ENCODE assay signal across 17 cellular contexts in the genomic region with DNA sequence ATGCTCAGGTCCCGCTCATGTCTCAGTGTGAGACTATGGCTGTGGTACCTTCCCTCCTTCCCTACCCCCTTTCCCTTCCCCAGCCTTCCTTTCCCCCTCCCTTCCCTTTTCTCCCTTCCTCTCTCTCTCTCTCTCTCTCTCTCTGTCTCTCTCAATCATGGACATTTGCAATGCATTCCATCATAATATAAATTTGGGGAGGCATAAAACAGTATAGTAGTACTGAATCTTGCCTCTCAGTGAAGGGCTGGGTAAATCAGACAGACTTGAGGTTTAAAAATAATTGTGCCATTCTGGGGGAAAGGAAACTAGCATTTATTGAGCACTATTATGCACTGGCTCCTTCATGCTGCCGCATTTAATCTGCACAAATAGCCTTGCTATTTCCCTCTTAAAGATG. TPM values are rescaled to one million over a fixed set of nuclear protein-coding genes. Genes with fewer than 3 reads are reported as not detected.
DNase-seq lines count a peak whose midpoint lies in the region; ATAC-seq and TF ChIP-seq lines count a peak whose summit lies in the region.
"Had no signal": no experiment of that assay in that cellular context is flagged by ENCODE, and none has a peak within 500 bp of the region (broad histone marks: within the 10 kb centered on the region; RNA-seq: fewer than 3 reads in every experiment).

No MANE protein-coding gene starts in this region.

- CTCF ChIA-PET in HEK293 (lab: Yijun Ruan, JAX), result interaction anchor here (1.1 kb wide), 1 partner anchor 20 kb away, joined by 3 read pairs; no protein-coding TSS in a partner anchor

- peaks cover 11% of the 10 kb centered on the region for H3K36me3 Mint-ChIP-seq in CD4-positive, CD25-positive, alpha-beta regulatory T cell
- peaks cover 48% of the 10 kb centered on the region for H3K36me3 Mint-ChIP-seq in endodermal cell (ENCODE audit: low read depth)

- POLR2A ChIA-PET in HEK293 (lab: Yijun Ruan, JAX), result interaction anchor here (0.6 kb wide), 1 partner anchor 220 kb away, joined by 5 read pairs; no protein-coding TSS in a partner anchor

- no peak for DNase-seq in CD4-positive, CD25-positive, alpha-beta regulatory T cell
- DNase-seq in endodermal cell, result no peak
- no peak for DNase-seq in GM23248
- DNase-seq in A172 (ENCODE audit: low spot score), result no peak
- no peak for DNase-seq in NCI-H1436 (lab: John Stamatoyannopoulos, UW)
- DNase-seq: AML-193, DMS153, DMS79, GF-D8, GOT3, H7 had no signal

- H3K9me2 ChIP-seq in GM23248 (ENCODE audit: insufficient read depth), result no peaks in the 10 kb centered on the region

- peaks cover 21% of the 10 kb centered on the region for H3K79me2 ChIP-seq in GM23248 (ENCODE audit: insufficient read depth)

- peak overlapping the region in 2 of 4 donors; percentile 24 to 54 for H3K4me3 Mint-ChIP-seq in CD4-positive, CD25-positive, alpha-beta regulatory T cell
- no peak overlapping the region for H3K4me3 Mint-ChIP-seq in endodermal cell

- in situ Hi-C loops in GM23248 (cut with MboI), result loop anchor here (25.0 kb wide), 1 partner anchor 1859 kb away; no protein-coding TSS in a partner anchor

- H3K36me3 ChIP-seq in BLaER1 (peaks cover 69% of the 10 kb centered on the region), HEK293 (ENCODE audit: control insufficient read depth in 2 of 2, insufficient read depth in 1 of 2, low read length in 2 of 2) (peaks cover 21 to 63% of the 10 kb centered on the region in 2 experiments), endodermal cell (ENCODE audit: control insufficient read depth, insufficient read depth, low read length) (peaks cover 58% of the 10 kb centered on the region), GM23248 (ENCODE audit: low read depth) (0 out of 2 replicates have a peak, but pooled peaks cover 3% of the 10 kb centered on the region)
- H3K36me3 ChIP-seq in CD4-positive, CD25-positive, alpha-beta regulatory T cell (ENCODE audit: control insufficient read depth, insufficient read depth, low read length), result peaks cover 8% of the 10 kb centered on the region

- no peak for ATAC-seq in CD4-positive, CD25-positive, alpha-beta regulatory T cell (ENCODE audit: low read depth in 2 of 2)
- ATAC-seq: A549, HCT116 had no signal

- H3K4me3 ChIP-seq in BLaER1 (no peak overlapping the region), HEK293 (ENCODE audit: low read depth, low read length) (no peak overlapping the region), endodermal cell (ENCODE audit: low read length) (peak overlapping the region; percentile 28), GM23248 (no peak overlapping the region)
- H3K4me3 ChIP-seq in CD4-positive, CD25-positive, alpha-beta regulatory T cell (ENCODE audit: low read depth, low read length), result no peak overlapping the region
- H3K4me3 ChIP-seq: A549 had no signal

- no peaks in the 10 kb centered on the region for H3K9me3 Mint-ChIP-seq in CD4-positive, CD25-positive, alpha-beta regulatory T cell
- no peaks in the 10 kb centered on the region for H3K9me3 Mint-ChIP-seq in endodermal cell

- H3K9ac ChIP-seq in BLaER1 (0 out of 2 replicates have a peak overlapping the region, but pooled peaks have one; percentile 19), endodermal cell (ENCODE audit: extremely low read depth, low read length, poor library complexity, severe bottlenecking) (no peak overlapping the region), GM23248 (no peak overlapping the region)
- H3K9ac ChIP-seq: KMS-11 had no signal

- peak overlapping the region in 2 of 3 donors; percentile 47 to 80 for H3K27ac Mint-ChIP-seq in CD4-positive, CD25-positive, alpha-beta regulatory T cell
- H3K27ac Mint-ChIP-seq in endodermal cell, result no peak overlapping the region

- peaks cover 10% of the 10 kb centered on the region; the same call in 1 of the 2 replicates for H3F3A ChIP-seq in GM23248 (ENCODE audit: insufficient read depth)

- H3K27me3 ChIP-seq in BLaER1 (no peaks in the 10 kb centered on the region), endodermal cell (ENCODE audit: control insufficient read depth, insufficient read depth, low read length, poor library complexity, severe bottlenecking) (no peaks in the 10 kb centered on the region), GM23248 (replicated peaks; ENCODE audit: insufficient read depth) (no peaks in the 10 kb centered on the region)
- H3K27me3 ChIP-seq in CD4-positive, CD25-positive, alpha-beta regulatory T cell (ENCODE audit: control insufficient read depth, insufficient read depth, low read length), result no peaks in the 10 kb centered on the region

- 98 to 100% methylated on average over 2 of the region's 2 CpGs for WGBS in endodermal cell (ENCODE audit: insufficient coverage in 1 of 2, insufficient read length in 1 of 2), 2 experiments
- 96 to 98% methylated on average over 2 of the region's 2 CpGs for WGBS in GM23248 (ENCODE audit: low coverage in 1 of 2, low lambda C conversion rate in 2 of 2, missing lambda C conversion rate in 2 of 2), 2 experiments

- H3K4me1 ChIP-seq in BLaER1, result peaks cover 19% of the 10 kb centered on the region
- H3K4me1 ChIP-seq in CD4-positive, CD25-positive, alpha-beta regulatory T cell (ENCODE audit: control insufficient read depth, insufficient read depth, low read length, poor library complexity, severe bottlenecking), result peaks cover 16% of the 10 kb centered on the region
- no peaks in the 10 kb centered on the region for H3K4me1 ChIP-seq in HEK293 (ENCODE audit: control insufficient read depth, insufficient read depth, low read length)
- no peaks in the 10 kb centered on the region for H3K4me1 ChIP-seq in endodermal cell (ENCODE audit: control insufficient read depth, insufficient read depth, low read length)
- peaks cover 12% of the 10 kb centered on the region; the same call in 1 of the 2 replicates for H3K4me1 ChIP-seq in GM23248 (ENCODE audit: insufficient read depth)

- H3K27me3 Mint-ChIP-seq in CD4-positive, CD25-positive, alpha-beta regulatory T cell, result peaks cover 5% of the 10 kb centered on the region
- no peaks in the 10 kb centered on the region for H3K27me3 Mint-ChIP-seq in endodermal cell (ENCODE audit: insufficient read depth)

- H3K4me1 Mint-ChIP-seq in CD4-positive, CD25-positive, alpha-beta regulatory T cell, result peaks cover 15 to 33% (median 23%) of the 10 kb centered on the region in 4 donors
- H3K4me1 Mint-ChIP-seq in endodermal cell, result peaks cover 11% of the 10 kb centered on the region

- no peak for TF ChIP-seq CTCF in HEK293 (tag by site-specific recombination; IDR thresholded peaks at IDR 0.05)
- TF ChIP-seq CTCF in endodermal cell (conservative IDR thresholded peaks at IDR 0.05), result no peak

- H2AFZ ChIP-seq in GM23248, result no peak overlapping the region

- H3K27ac ChIP-seq in BLaER1 (no peak overlapping the region), HEK293 (ENCODE audit: extremely low read depth, low read depth, low read length) (no peak overlapping the region), endodermal cell (ENCODE audit: low read depth, low read length) (no peak overlapping the region), GM23248 (no peak overlapping the region)
- no peak overlapping the region for H3K27ac ChIP-seq in CD4-positive, CD25-positive, alpha-beta regulatory T cell (ENCODE audit: insufficient read depth, low read length, poor library complexity, severe bottlenecking)
- H3K27ac ChIP-seq: A549, KMS-11 had no signal

- H3K9me3 ChIP-seq in BLaER1, result peaks cover 11% of the 10 kb centered on the region
- H3K9me3 ChIP-seq in CD4-positive, CD25-positive, alpha-beta regulatory T cell (ENCODE audit: control insufficient read depth in 2 of 2, low read length in 2 of 2), result no peaks in the 10 kb centered on the region
- H3K9me3 ChIP-seq in HEK293 (ENCODE audit: control insufficient read depth, insufficient read depth, low read depth, low read length), result no peaks in the 10 kb centered on the region
- H3K9me3 ChIP-seq in endodermal cell (ENCODE audit: control insufficient read depth, low read length), result peaks cover 6% of the 10 kb centered on the region
- H3K9me3 ChIP-seq in GM23248 (ENCODE audit: low read depth), result no peaks in the 10 kb centered on the region

- H3K4me2 ChIP-seq in BLaER1, result no peak overlapping the region
- no peak overlapping the region for H3K4me2 ChIP-seq in GM23248 (ENCODE audit: unreplicated experiment)
- H3K4me2 ChIP-seq: A549, KMS-11 had no signal

- H4K20me1 ChIP-seq in BLaER1, result peaks cover 26% of the 10 kb centered on the region
- H4K20me1 ChIP-seq in GM23248 (ENCODE audit: insufficient read depth), result no peaks in the 10 kb centered on the region

TF ChIP-seq in HEK293, 187 proteins besides CTCF, POLR2A, EP300 and RAD21:
- TF ChIP-seq ZNF692 (tag by site-specific recombination; IDR thresholded peaks at IDR 0.05) (no peak), PRDM1 (tag by site-specific recombination; IDR thresholded peaks at IDR 0.05) (0 out of 2 replicates have a peak, but pooled peaks have one; percentile 38)

RNA-seq across cellular contexts. Expression of gene ZKSCAN2, which starts 4.3 kb away (rescaled TPM):
- total RNA-seq in CD4-positive, CD25-positive, alpha-beta regulatory T cell, result 5.6 TPM
- polyA plus RNA-seq in CD4-positive, CD25-positive, alpha-beta regulatory T cell, result 1 to 10 TPM in 3 of 4 donors, under 1 TPM in 1; 0.96 to 1.9 (median 1.5) TPM
- 10 to 100 TPM; 19.2 to 19.6 TPM for total RNA-seq in endodermal cell
- 12.0 TPM for polyA plus RNA-seq in endodermal cell (2013, experiment 1 of 2)
- polyA plus RNA-seq in endodermal cell (2013, experiment 2 of 2), result 11.8 TPM
- total RNA-seq in GM23248 (2014; rRNA removed; shearing (Covaris generic)), result 1.4 and 2.3 TPM in 2 replicates
- 1.0 and 1.2 TPM in 2 replicates for polyA plus RNA-seq in GM23248 (2016; fragmentation: Nextera tagmentation; extraction: Ambion mirVana)
- total RNA-seq in A172 (2014; rRNA removed; shearing (Covaris generic)), result 2.7 and 4.3 TPM in 2 replicates

RNA-seq across cellular contexts. Expression of gene AQP8, which starts 36.6 kb away (rescaled TPM):
- not detected for total RNA-seq in CD4-positive, CD25-positive, alpha-beta regulatory T cell
- polyA plus RNA-seq in CD4-positive, CD25-positive, alpha-beta regulatory T cell, result not detected
- under 1 TPM in 1 of 2 donors, not detected in 1; 0.27 TPM for total RNA-seq in endodermal cell
- polyA plus RNA-seq in endodermal cell (2013, experiment 1 of 2), result not detected
- polyA plus RNA-seq in endodermal cell (2013, experiment 2 of 2), result not detected
- not detected in 2 replicates for total RNA-seq in GM23248 (2014; rRNA removed; shearing (Covaris generic))
- not detected in 2 replicates for polyA plus RNA-seq in GM23248 (2016; fragmentation: Nextera tagmentation; extraction: Ambion mirVana)
- total RNA-seq in A172 (2014; rRNA removed; shearing (Covaris generic)), result not detected in 2 replicates
- total RNA-seq: H7 had no signal
- polyA plus RNA-seq: A549, BJ had no signal
